19 cellular contexts compared by ENCODE assay signal in the genomic region with DNA sequence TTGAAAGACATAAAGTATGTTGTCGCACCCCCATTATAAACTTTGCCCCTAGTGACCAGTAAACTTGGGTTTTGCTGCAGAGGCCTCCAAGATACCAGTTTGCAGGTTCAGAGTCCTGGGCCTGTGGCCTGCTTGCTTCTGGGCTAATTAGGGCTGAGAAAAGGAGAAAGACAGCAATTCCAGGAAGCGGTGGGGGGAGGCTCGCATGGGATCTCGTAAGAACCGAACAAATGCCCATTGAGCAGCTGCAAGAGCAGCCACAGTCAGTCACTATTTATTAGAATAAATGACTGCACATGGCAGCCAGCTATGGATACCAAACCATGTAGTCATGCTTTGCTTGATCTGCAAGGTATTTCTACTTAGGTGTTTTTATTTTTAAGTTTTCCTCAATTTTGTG. TPM values are rescaled to one million over a fixed set of nuclear protein-coding genes. Genes with fewer than 3 reads are reported as not detected.
"Had no signal": no experiment of that assay in that cellular context is flagged by ENCODE, and none has a peak within 500 bp of the region (broad histone marks: within the 10 kb centered on the region; RNA-seq: fewer than 3 reads in every experiment).

No MANE protein-coding gene starts in this region.

- H3K4me1 ChIP-seq: psoas muscle had no signal

- ATAC-seq: left cardiac atrium; left ventricle myocardium superior; naive thymus-derived CD4-positive, alpha-beta T cell; psoas muscle; sciatic nerve had no signal

- DNase-seq: effector CD8-positive, alpha-beta T cell; left cardiac atrium; left ventricle myocardium superior; mesenchymal stem cell; midbrain; naive thymus-derived CD4-positive, alpha-beta T cell; nephron progenitor cell; psoas muscle; small intestine; stimulated activated CD4-positive, alpha-beta T cell treated with anti-CD3 and anti-CD28 coated beads, Interleukin-12 subunit alpha, Interleukin-12 subunit beta, amount 100 ng/mL, for 4 hours; stimulated activated naive CD4-positive, alpha-beta T cell treated with Interleukin-2 at 50 U/mL for 16 hours; thyroid gland had no signal

- H3K36me3 ChIP-seq: neutrophil, suprapubic skin, thyroid gland had no signal

- H3K27ac ChIP-seq: coronary artery, neutrophil, psoas muscle, suprapubic skin, thyroid gland had no signal

- H3K9me3 ChIP-seq: neutrophil, psoas muscle, suprapubic skin, thyroid gland had no signal

- H3K4me3 ChIP-seq: coronary artery, lung, psoas muscle, suprapubic skin, thyroid gland had no signal

RNA-seq across cellular contexts. Expression of gene SHISA9, which starts 4.9 kb away (rescaled TPM):
- total RNA-seq: dermis microvascular lymphatic vessel endothelial cell, fibroblast of lung had no signal
- polyA plus RNA-seq: fibroblast of lung; naive thymus-derived CD4-positive, alpha-beta T cell had no signal
